8 cellular contexts compared by ENCODE assay signal in genomic region chr19:40348125-40348913, GRCh38. TPM values are rescaled to one million over a fixed set of nuclear protein-coding genes. Genes with fewer than 3 reads are reported as not detected.
DNase-seq lines count a peak whose midpoint lies in the region; ATAC-seq and TF ChIP-seq lines count a peak whose summit lies in the region.

C19orf47 (minus strand) TSS chr19:40348397; CDS start chr19:40341857, 6,540 bp downstream.
PLD3 (plus strand) TSS chr19:40348695; CDS start chr19:40366484, 17,789 bp downstream.

- H3K4me3 Mint-ChIP-seq in activated B cell treated with CpG ODN at 0.5 μM for 24 hours (peak within 1 kb of the TSS; percentile 90), immature natural killer cell (peak within 1 kb of the TSS; percentile 89 to 98 (median 91))

- H3K27ac Mint-ChIP-seq in activated B cell treated with CpG ODN at 0.5 μM for 24 hours (peak within 1 kb of the TSS; percentile 85), immature natural killer cell (peak within 1 kb of the TSS; percentile 87 to 99 (median 92))

- no peak for TF ChIP-seq CTCF in activated B cell treated with CpG ODN at 0.5 μM for 24 hours (IDR thresholded peaks at IDR 0.05)
- peak in 6 of 11 experiments; percentile 17 to 63 (median 44) for TF ChIP-seq CTCF in spleen (IDR thresholded peaks at IDR 0.05 in 8 of 11, conservative IDR thresholded peaks at IDR 0.05 in 3 of 11)

- peaks cover 0 to 12% (median 0%) of the 10 kb centered on the region in 6 donors for H3K36me3 ChIP-seq in spleen

- POLR2A ChIA-PET in activated B cell treated with CpG ODN at 0.5 μM for 24 hours (lab: Charles Lee), result interaction anchor here (0.5 to 2.6 kb wide), 20 partner anchors 8 to 916 kb away, joined by 3 to 15 read pairs (median 6); partner anchors contain the start of genes AKT2, BLVRB, HNRNPUL1 and RAB4B

- TF ChIP-seq POLR2A in GM18951 (IDR thresholded peaks at IDR 0.05; ENCODE audit: extremely low read depth, insufficient read depth, insufficient read length) (peak; percentile 97), spleen (IDR thresholded peaks at IDR 0.05) (peak; percentile 53 to 86 (median 68))

- no peaks in the 10 kb centered on the region for H3K27me3 Mint-ChIP-seq in activated B cell treated with CpG ODN at 0.5 μM for 24 hours
- peaks cover 6 to 14% (median 6%) of the 10 kb centered on the region in 3 donors for H3K27me3 Mint-ChIP-seq in immature natural killer cell (ENCODE audit: low read depth in 3 of 3)

- H3K9me3 ChIP-seq in spleen, result no peaks in the 10 kb centered on the region

- intact Hi-C loops in activated B cell treated with CpG ODN at 0.5 μM for 24 hours (cut with micrococcal nuclease) (loop anchor here (1.0 to 5.0 kb wide), 11 partner anchors 55 to 524 kb away; partner anchors contain the start of genes AKT2, BLVRB, MAP3K10 and SERTAD3), spleen (cut with DNase I; ENCODE audit: low total_unique reads) (no loop called here)

- DNase-seq in AG08395 (ENCODE audit: low spot score) (peak; percentile 100), NCI-H345 (lab: John Stamatoyannopoulos, UW) (peak; percentile 100), activated B cell treated with CpG ODN at 0.5 μM for 24 hours (peak; percentile 94), caudate nucleus (lab: John Stamatoyannopoulos, UW) (peak; percentile 90 to 100 (median 99)), immature natural killer cell (peak; percentile 99), spleen (peak; percentile 100)

- WGBS in spleen, 5 donors, result 0 to 1% (median 1%) methylated on average over 27 to 77 of the region's 77 CpGs

- in situ Hi-C loops in GM18951 (cut with MboI; ENCODE audit: low sequenced_read_pairs, unreplicated experiment), result no loop called here

- ATAC-seq in HG03196 (IDR thresholded peaks at IDR 0.05; ENCODE audit: unreplicated experiment) (peak; percentile 93), activated B cell treated with CpG ODN at 0.5 μM for 24 hours (ENCODE audit: low read depth) (peak; percentile 94)

- H3K36me3 Mint-ChIP-seq in activated B cell treated with CpG ODN at 0.5 μM for 24 hours (ENCODE audit: low read depth) (peaks cover 8% of the 10 kb centered on the region), immature natural killer cell (peaks cover 0 to 4% (median 0%) of the 10 kb centered on the region in 3 donors)

- H3K4me1 Mint-ChIP-seq in activated B cell treated with CpG ODN at 0.5 μM for 24 hours (peaks cover 28% of the 10 kb centered on the region), immature natural killer cell (peaks cover 31 to 36% of the 10 kb centered on the region in 2 donors)

- H3K4me1 ChIP-seq in spleen, result peaks cover 7 to 47% (median 30%) of the 10 kb centered on the region in 6 donors

- H3K4me3 ChIP-seq in spleen, result peak within 1 kb of the TSS; percentile 67 to 81 (median 72)

- CTCF ChIA-PET in activated B cell treated with CpG ODN at 0.5 μM for 24 hours (lab: Charles Lee), result interaction anchor here (1.2 kb wide), 1 partner anchor 72 kb away, joined by 3 read pairs; no protein-coding TSS in a partner anchor

- H3K27ac ChIP-seq in caudate nucleus (ENCODE audit: low read depth, low read length) (peak within 1 kb of the TSS; percentile 71), spleen (peak within 1 kb of the TSS; percentile 73 to 89 (median 84))

- H3K27me3 ChIP-seq in spleen (replicated peaks in 1 of 7), result no peaks in the 10 kb centered on the region

- H3K9me3 Mint-ChIP-seq in activated B cell treated with CpG ODN at 0.5 μM for 24 hours (no peaks in the 10 kb centered on the region), immature natural killer cell (peaks cover 0 to 2% (median 0%) of the 10 kb centered on the region in 6 donors)

RNA-seq across cellular contexts. Expression of gene C19orf47, which starts in this region (rescaled TPM):
- 14.6 and 14.7 TPM in 2 replicates for total RNA-seq in activated B cell treated with CpG ODN at 0.5 μM for 24 hours
- 10 to 100 TPM; 10.0 to 14.1 (median 12.5) TPM for polyA plus RNA-seq in immature natural killer cell
- total RNA-seq in spleen, result 10 to 100 TPM; 10.2 to 21.9 (median 13.2) TPM
- polyA plus RNA-seq in spleen, result 10 to 100 TPM in 1 of 3 donors, 1 to 10 TPM in 2; 8.2 to 14.7 (median 8.5) TPM

RNA-seq across cellular contexts. Expression of gene PLD3, which starts in this region (rescaled TPM):
- total RNA-seq in activated B cell treated with CpG ODN at 0.5 μM for 24 hours (37.0 and 37.8 TPM in 2 replicates), spleen (100 to 1,000 TPM; 187 to 589 (median 326) TPM)
- polyA plus RNA-seq in immature natural killer cell (10 to 100 TPM; 60.8 to 94.9 (median 63.7) TPM), spleen (100 to 1,000 TPM in 1 of 3 donors, 10 to 100 TPM in 2; 61.3 to 120 (median 81.6) TPM)

Comparison
In these comparisons a context has a peak if more than half of its experiments do, and no peak if none do; other contexts are left out.
1. Peak in every context shown above with its lines: DNase-seq, ATAC-seq, H3K4me3 ChIP-seq and H3K27ac ChIP-seq.